Comparison of ENCODE assay signal across 1 cellular context in genomic region chr11:45881708-45882368, GRCh38.
TF ChIP-seq lines count a peak whose summit lies in the region.

No MANE protein-coding gene starts in this region.

TF ChIP-seq in K562, 482 proteins besides CTCF, POLR2A, EP300 and RAD21:
- peak; percentile 74 for TF ChIP-seq NFIC (IDR thresholded peaks at IDR 0.05)
- TF ChIP-seq ZNF23 (CRISPR knock-in tag; IDR thresholded peaks at IDR 0.05) = no peak
